In the genomic region with DNA sequence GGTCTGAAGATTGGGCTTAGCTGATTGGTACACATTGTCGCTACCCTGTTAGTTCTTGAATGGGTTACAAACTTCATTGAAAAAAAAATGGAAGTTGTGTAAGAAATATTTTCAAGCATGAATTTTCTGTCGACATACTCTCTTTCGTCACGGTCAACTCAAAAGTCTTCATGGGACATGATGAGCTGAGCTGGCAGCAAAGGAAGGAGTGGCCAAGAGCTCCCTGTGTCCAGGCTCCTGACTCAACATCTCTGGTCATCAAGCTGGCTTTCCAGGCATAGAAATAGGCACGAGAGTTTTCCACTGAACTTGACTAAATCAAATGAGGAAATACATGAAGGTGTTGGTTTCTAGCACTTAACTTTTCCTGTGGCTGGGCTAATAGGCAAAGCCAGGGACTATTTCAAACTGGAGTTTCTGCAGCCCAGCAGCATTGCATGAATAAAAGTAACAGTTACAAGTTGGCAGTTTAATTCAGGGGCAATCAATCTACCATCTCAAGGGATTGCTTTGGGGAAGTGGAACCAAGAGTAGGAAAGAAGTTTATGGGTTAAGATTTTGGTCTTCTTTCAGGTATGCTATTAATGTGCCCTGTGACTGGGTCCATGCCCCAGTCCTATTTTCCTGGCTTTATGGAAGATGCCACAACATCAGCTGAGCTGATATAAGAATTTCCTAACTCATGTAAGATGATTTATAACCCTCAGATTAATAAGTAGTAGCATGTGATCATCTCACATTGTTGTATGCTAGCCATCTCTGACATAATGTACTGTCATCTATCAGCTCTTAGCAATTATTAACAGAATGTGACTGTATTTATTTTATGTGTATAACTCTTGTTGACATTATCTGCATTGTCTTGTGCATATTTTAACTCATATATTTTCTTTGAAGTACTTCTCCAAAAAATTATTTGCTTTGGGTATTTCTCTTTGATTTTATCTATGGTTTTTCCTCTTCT, we compare ENCODE assay signal across 21 cellular contexts.
DNase-seq lines count a peak whose midpoint lies in the region; TF ChIP-seq lines count a peak whose summit lies in the region.
"Had no signal": no experiment of that assay in that cellular context is flagged by ENCODE, and none has a peak within 500 bp of the region (broad histone marks: within the 10 kb centered on the region; RNA-seq: fewer than 3 reads in every experiment).

No MANE protein-coding gene starts in this region.

- peak overlapping the region; percentile 22 for H3K4me2 ChIP-seq in DOHH2 (ENCODE audit: low read length)
- H3K4me2 ChIP-seq: smooth muscle cell had no signal

- no peaks in the 10 kb centered on the region for H3K9me2 ChIP-seq in DOHH2 (replicated peaks; ENCODE audit: control insufficient read depth, low read length)

- TF ChIP-seq CTCF in 22Rv1 (IDR thresholded peaks at IDR 0.05) (no peak), DOHH2 (IDR thresholded peaks at IDR 0.05; ENCODE audit: low read depth, low read length, poor library complexity, severe bottlenecking) (no peak)

- H3K4me3 ChIP-seq in DOHH2 (ENCODE audit: low read length): no peak overlapping the region
- H3K4me3 ChIP-seq: breast epithelium, smooth muscle cell had no signal

- no peaks in the 10 kb centered on the region for H3K79me2 ChIP-seq in DOHH2 (ENCODE audit: control insufficient read depth, low read length)

- no peaks in the 10 kb centered on the region for H3K9me3 ChIP-seq in DOHH2 (ENCODE audit: control insufficient read depth, insufficient read depth, low read length)
- H3K9me3 ChIP-seq: breast epithelium had no signal

- no peaks in the 10 kb centered on the region for H3F3A ChIP-seq in DOHH2 (ENCODE audit: control insufficient read depth, insufficient read depth)

- no peaks in the 10 kb centered on the region for H4K20me1 ChIP-seq in DOHH2 (ENCODE audit: control insufficient read depth, insufficient read depth, low read depth, low read length)

- H3K27ac ChIP-seq in 22Rv1: peak overlapping the region; percentile 48
- H3K27ac ChIP-seq in DOHH2 (ENCODE audit: low read depth, low read length): no peak overlapping the region
- H3K27ac ChIP-seq: breast epithelium had no signal

- no peaks in the 10 kb centered on the region for H3K36me3 ChIP-seq in DOHH2 (ENCODE audit: control insufficient read depth, low read length)
- H3K36me3 ChIP-seq: breast epithelium had no signal

- peak; percentile 33 for DNase-seq in NOMO-1 treated with dmso at 0.1 percent for 144 hours (lab: John Stamatoyannopoulos, UW; ENCODE audit: unreplicated experiment)
- DNase-seq in glomerular visceral epithelial cell (ENCODE audit: extremely low spot score): peak; percentile 26
- no peak for DNase-seq in COLO829 (ENCODE audit: low spot score)
- DNase-seq in GM19240 (ENCODE audit: insufficient read length, low spot score): no peak
- no peak for DNase-seq in NCI-H526 treated with DMSO at 0.1 percent for 48 hours (lab: John Stamatoyannopoulos, UW)
- DNase-seq in stimulated activated CD4-positive, alpha-beta T cell treated with anti-CD3 and anti-CD28 coated beads, Interleukin-2, amount 100 ng/mL, for 24 hours: no peak
- DNase-seq: activated CD4-positive, alpha-beta T cell treated with anti-CD3 and anti-CD28 coated beads, Interleukin-2, amount 50 U/mL, for 48 hours; activated CD4-positive, CD25-positive, alpha-beta regulatory T cell; activated CD8-positive, alpha-beta memory T cell treated with anti-CD3 and anti-CD28 coated beads, Interleukin-2, amount 50 U/mL, for 4 hours; activated naive CD4-positive, alpha-beta T cell treated with anti-CD3 and anti-CD28 coated beads, Interleukin-2, amount 50 U/mL, for 16 hours; amygdala; glutamatergic neuron; islet precursor cell; NCI-H2029 treated with DMSO at 0.1 percent for 48 hours; NCI-H69; retina; Right ventricle myocardium superior had no signal

- H3K4me1 ChIP-seq in DOHH2 (ENCODE audit: control insufficient read depth, low read length): peaks cover 25% of the 10 kb centered on the region
- H3K4me1 ChIP-seq: breast epithelium had no signal

- no peaks in the 10 kb centered on the region for H3K27me3 ChIP-seq in DOHH2 (ENCODE audit: control insufficient read depth, low read length)
- H3K27me3 ChIP-seq: breast epithelium had no signal

Comparison
In these comparisons a context has a peak if more than half of its experiments do, and no peak if none do; other contexts are left out.
1. DNase-seq: peak in NOMO-1 treated with dmso at 0.1 percent for 144 hours (single experiment) and glomerular visceral epithelial cell (single experiment); none in COLO829 (single experiment), GM19240 (single experiment), NCI-H526 treated with DMSO at 0.1 percent for 48 hours (single experiment) and stimulated activated CD4-positive, alpha-beta T cell treated with anti-CD3 and anti-CD28 coated beads, Interleukin-2, amount 100 ng/mL, for 24 hours (0 of 2).